Comparison of ENCODE assay signal across 27 cellular contexts in the genomic region with DNA sequence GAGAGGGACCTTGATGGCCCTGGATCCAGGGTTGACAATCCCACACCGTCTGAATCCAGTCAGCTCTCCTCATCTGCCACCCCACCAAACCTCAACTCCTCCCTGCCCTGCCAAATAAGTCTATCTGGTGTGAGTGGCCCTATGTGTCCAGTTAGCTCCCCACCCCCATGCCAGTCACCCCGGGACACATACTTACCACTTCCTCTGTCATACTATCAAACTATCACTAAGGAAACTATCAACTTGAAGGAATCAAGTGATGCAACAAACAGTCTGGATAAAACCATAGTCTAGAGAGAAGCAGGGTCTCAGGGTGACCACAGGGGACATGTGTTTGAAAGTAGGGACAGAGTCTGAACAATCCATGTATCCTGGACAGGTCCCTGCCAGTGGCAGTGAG. TPM values are rescaled to one million over a fixed set of nuclear protein-coding genes. Genes with fewer than 3 reads are reported as not detected.
A peak's percentile ranks its signal among the peaks of the same experiment; 100 is the strongest.
DNase-seq lines count a peak whose midpoint lies in the region; TF ChIP-seq lines count a peak whose summit lies in the region.
"Had no signal": no experiment of that assay in that cellular context is flagged by ENCODE, and none has a peak within 500 bp of the region (broad histone marks: within the 10 kb centered on the region; RNA-seq: fewer than 3 reads in every experiment).

No MANE protein-coding gene starts in this region.

- TF ChIP-seq EP300 in suprapubic skin (IDR thresholded peaks at IDR 0.05) = no peak

- H3K36me3 ChIP-seq in suprapubic skin = no peaks in the 10 kb centered on the region
- H3K36me3 ChIP-seq: gastroesophageal sphincter, sigmoid colon, upper lobe of left lung had no signal

- H3K9me3 ChIP-seq in suprapubic skin = no peaks in the 10 kb centered on the region

- 80% methylated on average over 2 of the region's 2 CpGs for WGBS in suprapubic skin

- no peak for DNase-seq in activated CD4-positive, alpha-beta memory T cell treated with anti-CD3 and anti-CD28 coated beads, Interleukin-2, amount 10 ng/mL, durations not matched to agents 7 days and 5 days
- DNase-seq in activated CD4-positive, alpha-beta memory T cell treated with anti-CD3 and anti-CD28 coated beads for 36 hours = no peak
- peak; percentile 75 for DNase-seq in MV-4-11 (lab: John Stamatoyannopoulos, UW)
- DNase-seq in activated T-helper 1 cell treated with anti-CD3 and anti-CD28 coated beads, Interleukin-12 subunit alpha, Interleukin-12 subunit beta, Interleukin-2, Interleukin-4 antibody, amounts not matched to agents 30 ng/mL and 10 ng/mL and 1 ng/mL, durations not matched to agents 14 hours and 24 hours and 36 hours (ENCODE audit: low spot score) = no peak
- DNase-seq in suprapubic skin (ENCODE audit: low spot score in 2 of 2) = no peak
- no peak for DNase-seq in NOMO-1 treated with DMSO at 0.1 percent for 48 hours (lab: John Stamatoyannopoulos, UW; ENCODE audit: unreplicated experiment)
- DNase-seq in NCI-H187 (lab: John Stamatoyannopoulos, UW) = no peak
- no peak for DNase-seq in COLO668 (lab: John Stamatoyannopoulos, UW; ENCODE audit: unreplicated experiment)
- DNase-seq: activated effector memory CD4-positive, alpha-beta T cell treated with anti-CD3 and anti-CD28 coated beads, Interleukin-2, amount 50 U/mL, for 16 hours; amygdala; DMS153; dorsolateral prefrontal cortex; GDM1; HFFc6; mesenchymal stem cell; natural killer cell; NCI-H1105 treated with DMSO at 0.1 percent for 48 hours; NCI-H2171; NCI-H526; SIG-M5; sigmoid colon; stimulated activated naive CD8-positive, alpha-beta T cell treated with anti-CD3 and anti-CD28 coated beads, Interleukin-15, Interleukin-2, amounts not matched to agents 100 U/mL and 50 U/mL, for 24 hours; upper lobe of left lung had no signal

- peaks cover 12% of the 10 kb centered on the region for H3K27me3 ChIP-seq in suprapubic skin
- H3K27me3 ChIP-seq: sigmoid colon, upper lobe of left lung had no signal

- peaks cover 16% of the 10 kb centered on the region for H3K36me3 Mint-ChIP-seq in activated CD4-positive, alpha-beta memory T cell treated with anti-CD3 and anti-CD28 coated beads, Interleukin-2, amount 10 ng/mL, durations not matched to agents 7 days and 5 days (ENCODE audit: low read depth)
- H3K36me3 Mint-ChIP-seq in activated CD4-positive, alpha-beta memory T cell treated with anti-CD3 and anti-CD28 coated beads for 36 hours = no peaks in the 10 kb centered on the region
- H3K36me3 Mint-ChIP-seq in activated T-helper 1 cell treated with anti-CD3 and anti-CD28 coated beads, Interleukin-12 subunit alpha, Interleukin-12 subunit beta, Interleukin-2, Interleukin-4 antibody, amounts not matched to agents 30 ng/mL and 10 ng/mL and 1 ng/mL, durations not matched to agents 14 hours and 24 hours and 36 hours (ENCODE audit: low read depth) = peaks cover 6% of the 10 kb centered on the region
- H3K36me3 Mint-ChIP-seq: natural killer cell had no signal

- no peak for TF ChIP-seq CTCF in suprapubic skin (IDR thresholded peaks at IDR 0.05)

- CTCF ChIA-PET in activated CD4-positive, alpha-beta memory T cell treated with anti-CD3 and anti-CD28 coated beads, Interleukin-2, amount 10 ng/mL, durations not matched to agents 7 days and 5 days (lab: Charles Lee) = interaction anchor here (1.2 to 3.5 kb wide), 3 partner anchors 9 to 44 kb away, joined by 3 to 14 read pairs (median 4); no protein-coding TSS in a partner anchor
- CTCF ChIA-PET in activated CD4-positive, alpha-beta memory T cell treated with anti-CD3 and anti-CD28 coated beads for 36 hours (lab: Charles Lee) = interaction anchor here (1.1 to 1.8 kb wide), 2 partner anchors 27 to 44 kb away, joined by 3 to 7 read pairs; no protein-coding TSS in a partner anchor

- intact Hi-C loops in activated CD4-positive, alpha-beta memory T cell treated with anti-CD3 and anti-CD28 coated beads for 36 hours (cut with micrococcal nuclease) = no loop called here
- intact Hi-C loops in activated T-helper 1 cell treated with anti-CD3 and anti-CD28 coated beads, Interleukin-12 subunit alpha, Interleukin-12 subunit beta, Interleukin-2, Interleukin-4 antibody, amounts not matched to agents 30 ng/mL and 10 ng/mL and 1 ng/mL, durations not matched to agents 14 hours and 24 hours and 36 hours (cut with micrococcal nuclease) = loop anchor here (5.0 kb wide), 1 partner anchor 43 kb away; no protein-coding TSS in a partner anchor

- peak overlapping the region; percentile 31 for H3K27ac ChIP-seq in suprapubic skin
- H3K27ac ChIP-seq: C4-2B, dorsolateral prefrontal cortex, gastroesophageal sphincter, parathyroid adenoma, sigmoid colon, upper lobe of left lung had no signal

- H3K4me1 ChIP-seq in suprapubic skin = no peaks in the 10 kb centered on the region
- H3K4me1 ChIP-seq: gastroesophageal sphincter, parathyroid adenoma, sigmoid colon, upper lobe of left lung had no signal

- TF ChIP-seq POLR2A in suprapubic skin (IDR thresholded peaks at IDR 0.05) = no peak

- H3K4me1 Mint-ChIP-seq in activated CD4-positive, alpha-beta memory T cell treated with anti-CD3 and anti-CD28 coated beads, Interleukin-2, amount 10 ng/mL, durations not matched to agents 7 days and 5 days = peaks cover 43% of the 10 kb centered on the region
- peaks cover 5% of the 10 kb centered on the region for H3K4me1 Mint-ChIP-seq in activated CD4-positive, alpha-beta memory T cell treated with anti-CD3 and anti-CD28 coated beads for 36 hours (ENCODE audit: low read depth)
- H3K4me1 Mint-ChIP-seq in activated T-helper 1 cell treated with anti-CD3 and anti-CD28 coated beads, Interleukin-12 subunit alpha, Interleukin-12 subunit beta, Interleukin-2, Interleukin-4 antibody, amounts not matched to agents 30 ng/mL and 10 ng/mL and 1 ng/mL, durations not matched to agents 14 hours and 24 hours and 36 hours (ENCODE audit: low read depth) = peaks cover 46% of the 10 kb centered on the region

- H3K27me3 Mint-ChIP-seq in activated CD4-positive, alpha-beta memory T cell treated with anti-CD3 and anti-CD28 coated beads, Interleukin-2, amount 10 ng/mL, durations not matched to agents 7 days and 5 days = peaks cover 14% of the 10 kb centered on the region
- peaks cover 44% of the 10 kb centered on the region for H3K27me3 Mint-ChIP-seq in activated CD4-positive, alpha-beta memory T cell treated with anti-CD3 and anti-CD28 coated beads for 36 hours
- H3K27me3 Mint-ChIP-seq in activated T-helper 1 cell treated with anti-CD3 and anti-CD28 coated beads, Interleukin-12 subunit alpha, Interleukin-12 subunit beta, Interleukin-2, Interleukin-4 antibody, amounts not matched to agents 30 ng/mL and 10 ng/mL and 1 ng/mL, durations not matched to agents 14 hours and 24 hours and 36 hours (ENCODE audit: insufficient read depth) = peaks cover 9% of the 10 kb centered on the region

- POLR2A ChIA-PET in activated CD4-positive, alpha-beta memory T cell treated with anti-CD3 and anti-CD28 coated beads, Interleukin-2, amount 10 ng/mL, durations not matched to agents 7 days and 5 days (lab: Charles Lee) = interaction anchor here (3.6 kb wide), 1 partner anchor 39 kb away, joined by 19 read pairs; the partner anchor contains the start of gene NCF4
- POLR2A ChIA-PET in activated CD4-positive, alpha-beta memory T cell treated with anti-CD3 and anti-CD28 coated beads for 36 hours (lab: Charles Lee) = no interaction called here

- peak overlapping the region; percentile 6 for H3K27ac Mint-ChIP-seq in activated CD4-positive, alpha-beta memory T cell treated with anti-CD3 and anti-CD28 coated beads, Interleukin-2, amount 10 ng/mL, durations not matched to agents 7 days and 5 days
- H3K27ac Mint-ChIP-seq in activated CD4-positive, alpha-beta memory T cell treated with anti-CD3 and anti-CD28 coated beads for 36 hours = no peak overlapping the region
- H3K27ac Mint-ChIP-seq in activated T-helper 1 cell treated with anti-CD3 and anti-CD28 coated beads, Interleukin-12 subunit alpha, Interleukin-12 subunit beta, Interleukin-2, Interleukin-4 antibody, amounts not matched to agents 30 ng/mL and 10 ng/mL and 1 ng/mL, durations not matched to agents 14 hours and 24 hours and 36 hours = peak overlapping the region; percentile 41
- H3K27ac Mint-ChIP-seq: HFFc6, natural killer cell had no signal

- H3K9me3 Mint-ChIP-seq in activated CD4-positive, alpha-beta memory T cell treated with anti-CD3 and anti-CD28 coated beads, Interleukin-2, amount 10 ng/mL, durations not matched to agents 7 days and 5 days = peaks cover 18% of the 10 kb centered on the region
- peaks cover 10% of the 10 kb centered on the region for H3K9me3 Mint-ChIP-seq in activated CD4-positive, alpha-beta memory T cell treated with anti-CD3 and anti-CD28 coated beads for 36 hours
- peaks cover 29% of the 10 kb centered on the region for H3K9me3 Mint-ChIP-seq in activated T-helper 1 cell treated with anti-CD3 and anti-CD28 coated beads, Interleukin-12 subunit alpha, Interleukin-12 subunit beta, Interleukin-2, Interleukin-4 antibody, amounts not matched to agents 30 ng/mL and 10 ng/mL and 1 ng/mL, durations not matched to agents 14 hours and 24 hours and 36 hours

- H3K4me3 ChIP-seq in suprapubic skin = no peak overlapping the region
- H3K4me3 ChIP-seq: dorsolateral prefrontal cortex, gastroesophageal sphincter, K562, sigmoid colon, upper lobe of left lung had no signal

- no peak overlapping the region for H3K4me3 Mint-ChIP-seq in activated CD4-positive, alpha-beta memory T cell treated with anti-CD3 and anti-CD28 coated beads, Interleukin-2, amount 10 ng/mL, durations not matched to agents 7 days and 5 days
- no peak overlapping the region for H3K4me3 Mint-ChIP-seq in activated CD4-positive, alpha-beta memory T cell treated with anti-CD3 and anti-CD28 coated beads for 36 hours
- H3K4me3 Mint-ChIP-seq in activated T-helper 1 cell treated with anti-CD3 and anti-CD28 coated beads, Interleukin-12 subunit alpha, Interleukin-12 subunit beta, Interleukin-2, Interleukin-4 antibody, amounts not matched to agents 30 ng/mL and 10 ng/mL and 1 ng/mL, durations not matched to agents 14 hours and 24 hours and 36 hours = no peak overlapping the region
- H3K4me3 Mint-ChIP-seq: HFFc6, natural killer cell had no signal

RNA-seq across cellular contexts. Expression of gene CSF2RB, which starts 13.2 kb away (rescaled TPM):
- total RNA-seq in activated CD4-positive, alpha-beta memory T cell treated with anti-CD3 and anti-CD28 coated beads, Interleukin-2, amount 10 ng/mL, durations not matched to agents 7 days and 5 days = 1 to 10 TPM; 2.3 to 3.0 TPM
- total RNA-seq in activated CD4-positive, alpha-beta memory T cell treated with anti-CD3 and anti-CD28 coated beads for 36 hours = under 1 TPM; 0.22 to 0.48 TPM
- total RNA-seq in activated T-helper 1 cell treated with anti-CD3 and anti-CD28 coated beads, Interleukin-12 subunit alpha, Interleukin-12 subunit beta, Interleukin-2, Interleukin-4 antibody, amounts not matched to agents 30 ng/mL and 10 ng/mL and 1 ng/mL, durations not matched to agents 14 hours and 24 hours and 36 hours = 11.7 and 11.8 TPM in 2 replicates
- 10 to 100 TPM in 1 of 4 donors, 1 to 10 TPM in 3; 3.9 to 13.6 (median 4.7) TPM for total RNA-seq in suprapubic skin

RNA-seq across cellular contexts. Expression of gene NCF4, which starts 39.4 kb away (rescaled TPM):
- 10 to 100 TPM; 59.9 to 60.1 TPM for total RNA-seq in activated CD4-positive, alpha-beta memory T cell treated with anti-CD3 and anti-CD28 coated beads, Interleukin-2, amount 10 ng/mL, durations not matched to agents 7 days and 5 days
- total RNA-seq in activated CD4-positive, alpha-beta memory T cell treated with anti-CD3 and anti-CD28 coated beads for 36 hours = 1 to 10 TPM; 8.7 to 9.3 TPM
- 15.6 and 17.3 TPM in 2 replicates for total RNA-seq in activated T-helper 1 cell treated with anti-CD3 and anti-CD28 coated beads, Interleukin-12 subunit alpha, Interleukin-12 subunit beta, Interleukin-2, Interleukin-4 antibody, amounts not matched to agents 30 ng/mL and 10 ng/mL and 1 ng/mL, durations not matched to agents 14 hours and 24 hours and 36 hours
- total RNA-seq in suprapubic skin = 1 to 10 TPM; 1.1 to 4.5 (median 3.1) TPM
- total RNA-seq: HFFc6 had no signal
